In genomic region chr1:3910769-3911520, GRCh38 we compare ENCODE assay signal across 8 cellular contexts. TPM values are rescaled to one million over a fixed set of nuclear protein-coding genes. Genes with fewer than 3 reads are reported as not detected.
DNase-seq lines count a peak whose midpoint lies in the region; ATAC-seq and TF ChIP-seq lines count a peak whose summit lies in the region.

No MANE protein-coding gene starts in this region.

- H3K9me3 ChIP-seq in DND-41 (ENCODE audit: insufficient read depth, low read length, severe bottlenecking) = no peaks in the 10 kb centered on the region
- no peaks in the 10 kb centered on the region for H3K9me3 ChIP-seq in osteoblast (ENCODE audit: low read depth, low read length)
- H3K9me3 ChIP-seq in thyroid gland = no peaks in the 10 kb centered on the region

- no peak overlapping the region for H2AFZ ChIP-seq in DND-41 (ENCODE audit: low read depth, low read length)
- H2AFZ ChIP-seq in osteoblast (ENCODE audit: low read length) = no peak overlapping the region

- TF ChIP-seq POLR2A in thyroid gland (IDR thresholded peaks at IDR 0.05) = no peak

- no peaks in the 10 kb centered on the region for H3K79me2 ChIP-seq in DND-41 (ENCODE audit: insufficient read depth, low read length)
- H3K79me2 ChIP-seq in osteoblast (ENCODE audit: insufficient read depth, low read length) = no peaks in the 10 kb centered on the region

- DNase-seq in DND-41 (peak; percentile 67), HPDE6-E6E7 (ENCODE audit: extremely low spot score) (peak; percentile 77), OCI-M1 (lab: John Stamatoyannopoulos, UW) (peak; percentile 70), activated T-helper 1 cell treated with Interleukin-2 at 50 U/mL for 16 hours (ENCODE audit: low read depth) (peak; percentile 61), fibroblast of villous mesenchyme (ENCODE audit: low read depth) (peak; percentile 51), osteoblast (ENCODE audit: insufficient read length, low spot score, missing footprints) (peak; percentile 93), thyroid gland (peak; percentile 77 to 83)

- peak; percentile 83 for TF ChIP-seq CTCF in DND-41 (IDR thresholded peaks at IDR 0.05; ENCODE audit: borderline replicate concordance, extremely low read depth, low read length, poor library complexity, severe bottlenecking)
- peak; percentile 66 for TF ChIP-seq CTCF in fibroblast of villous mesenchyme (IDR thresholded peaks at IDR 0.05; ENCODE audit: insufficient read depth, low read depth, low read length)
- peak; percentile 55 for TF ChIP-seq CTCF in osteoblast (IDR thresholded peaks at IDR 0.05; ENCODE audit: extremely low read depth, low read depth, low read length)
- peak; percentile 39 to 81 (median 70) for TF ChIP-seq CTCF in thyroid gland (IDR thresholded peaks at IDR 0.05)

- H3K27ac ChIP-seq in DND-41 (ENCODE audit: low read length) (no peak overlapping the region), osteoblast (ENCODE audit: low read depth, low read length) (no peak overlapping the region), thyroid gland (no peak overlapping the region)

- peaks cover 6% of the 10 kb centered on the region for H3K27me3 ChIP-seq in DND-41 (ENCODE audit: insufficient read depth, low read length, poor library complexity)
- no peaks in the 10 kb centered on the region for H3K27me3 ChIP-seq in osteoblast (ENCODE audit: insufficient read depth, low read length)
- H3K27me3 ChIP-seq in thyroid gland = no peaks in the 10 kb centered on the region

- WGBS in thyroid gland, 2 donors = 7 to 14% methylated on average over 26 to 28 of the region's 33 CpGs

- 0 out of 2 replicates have a peak, but pooled peaks cover 13% of the 10 kb centered on the region for H4K20me1 ChIP-seq in DND-41 (ENCODE audit: insufficient read depth, low read length)
- no peaks in the 10 kb centered on the region for H4K20me1 ChIP-seq in osteoblast (ENCODE audit: insufficient read depth, low read length)

- ATAC-seq in DND-41 (ENCODE audit: insufficient read depth, low read depth) = peak; percentile 84
- no peak for ATAC-seq in HG02763 (IDR thresholded peaks at IDR 0.05; ENCODE audit: unreplicated experiment)

- no peaks in the 10 kb centered on the region for H3K4me1 ChIP-seq in DND-41 (ENCODE audit: insufficient read depth, low read length)
- no peaks in the 10 kb centered on the region for H3K4me1 ChIP-seq in osteoblast (ENCODE audit: insufficient read depth, low read length)
- H3K4me1 ChIP-seq in thyroid gland = peaks cover 0 to 5% of the 10 kb centered on the region in 2 donors

- H3K36me3 ChIP-seq in DND-41 (ENCODE audit: insufficient read depth, low read length) (no peaks in the 10 kb centered on the region), osteoblast (ENCODE audit: insufficient read depth, low read length) (no peaks in the 10 kb centered on the region), thyroid gland (no peaks in the 10 kb centered on the region)

- no peak overlapping the region for H3K4me3 ChIP-seq in DND-41 (ENCODE audit: low read depth in 1 of 2, low read length in 2 of 2)
- H3K4me3 ChIP-seq in fibroblast of villous mesenchyme (ENCODE audit: low read depth, low read length) = no peak overlapping the region
- no peak overlapping the region for H3K4me3 ChIP-seq in osteoblast (ENCODE audit: insufficient read depth, low read length)
- H3K4me3 ChIP-seq in thyroid gland (replicated peaks in 1 of 3) = no peak overlapping the region

- no peak overlapping the region for H3K4me2 ChIP-seq in DND-41 (ENCODE audit: insufficient read depth, low read length)
- H3K4me2 ChIP-seq in osteoblast (ENCODE audit: insufficient read depth, low read length) = no peak overlapping the region

- intact Hi-C loops in thyroid gland (cut with DNase I) = loop anchor here (10.0 kb wide), 1 partner anchor 1834 kb away; no protein-coding TSS in a partner anchor

- no peak overlapping the region for H3K9ac ChIP-seq in DND-41 (ENCODE audit: low read depth, low read length)

RNA-seq across cellular contexts. Expression of gene C1orf174, which starts 10.9 kb away (rescaled TPM):
- total RNA-seq in fibroblast of villous mesenchyme (25.4 and 31.1 TPM in 2 replicates), osteoblast (27.1 and 29.3 TPM in 2 replicates), thyroid gland (10 to 100 TPM; 27.3 to 36.6 (median 32.7) TPM)

RNA-seq across cellular contexts. Expression of gene DFFB, which starts 53.7 kb away (rescaled TPM):
- 4.7 and 6.8 TPM in 2 replicates for total RNA-seq in fibroblast of villous mesenchyme
- total RNA-seq in osteoblast = 5.1 and 8.3 TPM in 2 replicates
- 1 to 10 TPM; 5.1 to 8.6 (median 6.8) TPM for total RNA-seq in thyroid gland

RNA-seq across cellular contexts. Expression of gene CEP104, which starts 53.9 kb away (rescaled TPM):
- total RNA-seq in fibroblast of villous mesenchyme = 28.1 and 31.6 TPM in 2 replicates
- 21.5 and 21.7 TPM in 2 replicates for total RNA-seq in osteoblast
- 10 to 100 TPM; 26.0 to 41.6 (median 30.8) TPM for total RNA-seq in thyroid gland
